ENCODE assay signal across 19 cellular contexts in the genomic region with DNA sequence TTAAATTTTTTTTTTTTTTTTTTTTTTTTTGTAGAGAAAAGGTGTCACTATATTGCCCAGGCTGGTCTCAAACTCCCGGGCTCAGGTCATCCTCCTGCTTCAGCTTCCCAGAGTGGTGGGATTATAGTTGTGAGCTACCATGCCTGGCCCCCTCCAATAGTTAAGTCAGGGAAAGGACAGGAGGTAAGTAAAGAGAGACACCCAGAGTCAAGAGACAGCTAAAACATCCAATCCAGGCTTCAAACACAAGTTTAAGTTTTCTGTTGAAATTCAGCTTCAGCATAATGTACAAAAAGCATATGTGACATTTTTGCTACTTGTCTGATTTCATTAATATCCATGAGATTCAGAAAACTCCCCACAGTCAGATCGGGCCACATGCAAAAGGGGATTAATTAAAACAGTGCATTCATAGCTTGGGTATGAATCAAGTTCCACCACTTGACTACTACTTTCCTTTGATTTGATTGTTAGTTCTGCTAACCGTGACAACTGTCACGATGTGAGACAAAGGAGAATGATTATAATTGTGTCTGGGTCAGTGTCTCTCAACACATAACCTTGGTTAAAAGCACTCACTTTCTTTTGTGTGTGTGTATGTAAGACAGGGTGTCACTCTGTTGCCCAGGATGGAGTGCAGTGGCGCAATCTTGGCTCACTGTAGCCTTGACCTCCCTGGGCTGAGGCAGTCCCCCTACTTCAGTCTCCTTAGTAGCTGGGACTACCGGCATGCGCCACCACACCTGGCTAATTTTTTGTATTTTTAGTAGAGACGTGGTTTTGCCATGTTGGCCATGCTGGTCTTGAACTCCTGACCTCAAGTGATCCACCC.
"Had no signal": no experiment of that assay in that cellular context is flagged by ENCODE, and none has a peak within 500 bp of the region (broad histone marks: within the 10 kb centered on the region; RNA-seq: fewer than 3 reads in every experiment).

No MANE protein-coding gene starts in this region.

- H3K4me1 ChIP-seq: esophagus muscularis mucosa, pancreas had no signal

- H3K27ac ChIP-seq: esophagus muscularis mucosa, pancreas, tibial artery had no signal

- H3K27me3 ChIP-seq: esophagus muscularis mucosa, pancreas, tibial artery had no signal

- DNase-seq: activated B cell treated with CpG ODN at 0.5 μM for 24 hours; activated CD4-positive, alpha-beta memory T cell treated with anti-CD3 and anti-CD28 coated beads for 36 hours; activated CD4-positive, alpha-beta T cell treated with anti-CD3 and anti-CD28 coated beads for 4 hours; activated naive CD4-positive, alpha-beta T cell; activated naive CD8-positive, alpha-beta T cell treated with anti-CD3 and anti-CD28 coated beads, Interleukin-2, amount 10 ng/mL, durations not matched to agents 7 days and 5 days; cortex of kidney; effector CD4-positive, alpha-beta T cell; naive thymus-derived CD4-positive, alpha-beta T cell; pancreas; stimulated activated CD4-positive, alpha-beta T cell treated with anti-CD3 and anti-CD28 coated beads, Interleukin-12 subunit alpha, Interleukin-12 subunit beta, amount 100 ng/mL, for 4 hours; stimulated activated CD4-positive, alpha-beta T cell treated with anti-CD3 and anti-CD28 coated beads, Interleukin-1b, Interleukin-23, amount 100 ng/mL, for 48 hours; stimulated activated naive CD8-positive, alpha-beta T cell treated with anti-CD3 and anti-CD28 coated beads, Interleukin-15, Interleukin-2, amounts not matched to agents 100 U/mL and 50 U/mL, for 24 hours; substantia nigra; T-cell; tibial artery had no signal

- H3K27ac Mint-ChIP-seq: activated B cell treated with CpG ODN at 0.5 μM for 24 hours; activated CD4-positive, alpha-beta memory T cell treated with anti-CD3 and anti-CD28 coated beads for 36 hours; activated naive CD8-positive, alpha-beta T cell treated with anti-CD3 and anti-CD28 coated beads, Interleukin-2, amount 10 ng/mL, durations not matched to agents 7 days and 5 days; activated T-helper 17 cell treated with anti-CD3 and anti-CD28 coated beads, Interleukin-2, amount 50 U/mL, for 72 hours; T-cell had no signal

- H3K4me3 Mint-ChIP-seq: activated B cell treated with CpG ODN at 0.5 μM for 24 hours; activated CD4-positive, alpha-beta memory T cell treated with anti-CD3 and anti-CD28 coated beads for 36 hours; activated naive CD8-positive, alpha-beta T cell treated with anti-CD3 and anti-CD28 coated beads, Interleukin-2, amount 10 ng/mL, durations not matched to agents 7 days and 5 days; activated T-helper 17 cell treated with anti-CD3 and anti-CD28 coated beads, Interleukin-2, amount 50 U/mL, for 72 hours; naive thymus-derived CD4-positive, alpha-beta T cell; T-cell had no signal

- ATAC-seq: activated T-helper 17 cell treated with anti-CD3 and anti-CD28 coated beads, Interleukin-2, amount 50 U/mL, for 72 hours; naive thymus-derived CD4-positive, alpha-beta T cell; pancreas; stimulated activated naive CD8-positive, alpha-beta T cell treated with anti-CD3 and anti-CD28 coated beads, Interleukin-15, Interleukin-2, amounts not matched to agents 100 U/mL and 50 U/mL, for 24 hours; T-cell had no signal

- H3K9me3 ChIP-seq: esophagus muscularis mucosa, pancreas, tibial artery had no signal

- H3K27me3 Mint-ChIP-seq: activated B cell treated with CpG ODN at 0.5 μM for 24 hours; activated CD4-positive, alpha-beta memory T cell treated with anti-CD3 and anti-CD28 coated beads for 36 hours; activated naive CD8-positive, alpha-beta T cell treated with anti-CD3 and anti-CD28 coated beads, Interleukin-2, amount 10 ng/mL, durations not matched to agents 7 days and 5 days; activated T-helper 17 cell treated with anti-CD3 and anti-CD28 coated beads, Interleukin-2, amount 50 U/mL, for 72 hours; naive thymus-derived CD4-positive, alpha-beta T cell; T-cell had no signal

- H3K4me1 Mint-ChIP-seq: activated B cell treated with CpG ODN at 0.5 μM for 24 hours; activated T-helper 17 cell treated with anti-CD3 and anti-CD28 coated beads, Interleukin-2, amount 50 U/mL, for 72 hours; T-cell had no signal

- H3K4me3 ChIP-seq: esophagus muscularis mucosa, pancreas, tibial artery had no signal

- H3K9me3 Mint-ChIP-seq: activated B cell treated with CpG ODN at 0.5 μM for 24 hours; activated CD4-positive, alpha-beta memory T cell treated with anti-CD3 and anti-CD28 coated beads for 36 hours; activated naive CD8-positive, alpha-beta T cell treated with anti-CD3 and anti-CD28 coated beads, Interleukin-2, amount 10 ng/mL, durations not matched to agents 7 days and 5 days; activated T-helper 17 cell treated with anti-CD3 and anti-CD28 coated beads, Interleukin-2, amount 50 U/mL, for 72 hours; naive thymus-derived CD4-positive, alpha-beta T cell; T-cell had no signal

- H3K36me3 Mint-ChIP-seq: activated naive CD8-positive, alpha-beta T cell treated with anti-CD3 and anti-CD28 coated beads, Interleukin-2, amount 10 ng/mL, durations not matched to agents 7 days and 5 days had no signal

- FAIRE-seq: endothelial cell of umbilical vein, pancreas, urothelium cell line had no signal

- H3K36me3 ChIP-seq: pancreas had no signal
